19 cellular contexts compared by ENCODE assay signal in genomic region chr2:241499146-241499965, GRCh38. TPM values are rescaled to one million over a fixed set of nuclear protein-coding genes. Genes with fewer than 3 reads are reported as not detected.
DNase-seq lines count a peak whose midpoint lies in the region; ATAC-seq and TF ChIP-seq lines count a peak whose summit lies in the region.
"Had no signal": no experiment of that assay in that cellular context is flagged by ENCODE, and none has a peak within 500 bp of the region (broad histone marks: within the 10 kb centered on the region; RNA-seq: fewer than 3 reads in every experiment).

No MANE protein-coding gene starts in this region.

- CTCF ChIA-PET in HEK293 (lab: Yijun Ruan, JAX) = no interaction called here
- CTCF ChIA-PET in WTC11 (lab: Charles Lee) = no interaction called here
- CTCF ChIA-PET in activated CD8-positive, alpha-beta memory T cell treated with anti-CD3 and anti-CD28 coated beads, Interleukin-2, amount 10 ng/mL, durations not matched to agents 7 days and 5 days (lab: Charles Lee) = no interaction called here

- POLR2A ChIA-PET in HEK293 (lab: Yijun Ruan, JAX) (interaction anchor here (1.0 kb wide), 1 partner anchor 19 kb away, joined by 3 read pairs; no protein-coding TSS in a partner anchor), WTC11 (lab: Charles Lee) (no interaction called here)

- TF ChIP-seq CTCF in HEK293 (tag by site-specific recombination; IDR thresholded peaks at IDR 0.05) (no peak), WTC11 (IDR thresholded peaks at IDR 0.05) (no peak), psoas muscle (IDR thresholded peaks at IDR 0.05) (no peak)

- H3K27me3 ChIP-seq in psoas muscle (ENCODE audit: insufficient read depth in 3 of 3, low read length in 2 of 3) = no peaks in the 10 kb centered on the region
- H3K27me3 ChIP-seq: BE2C, tibial nerve had no signal

- 54 to 74% (median 57%) methylated on average over 26 to 28 of the region's 28 CpGs for WGBS in psoas muscle, 3 donors

- H3K9me3 Mint-ChIP-seq in WTC11 = no peaks in the 10 kb centered on the region
- H3K9me3 Mint-ChIP-seq in activated CD8-positive, alpha-beta memory T cell treated with anti-CD3 and anti-CD28 coated beads, Interleukin-2, amount 10 ng/mL, durations not matched to agents 7 days and 5 days (ENCODE audit: low read depth) = no peaks in the 10 kb centered on the region
- H3K9me3 Mint-ChIP-seq: natural killer cell treated with Interleukin-12 subunit alpha and Interleukin-12 subunit beta and Interleukin-15 and Interleukin-18, amount 100 ng/mL, for 72 hours had no signal

- H3K9me3 ChIP-seq in HEK293 (ENCODE audit: control insufficient read depth, insufficient read depth, low read depth, low read length) (no peaks in the 10 kb centered on the region), psoas muscle (no peaks in the 10 kb centered on the region)
- H3K9me3 ChIP-seq: BE2C, tibial nerve had no signal

- H3K36me3 ChIP-seq in HEK293 (ENCODE audit: control insufficient read depth in 2 of 2, insufficient read depth in 1 of 2, low read length in 2 of 2) (peaks cover 12 to 80% of the 10 kb centered on the region in 2 experiments; a peak in 2 of 3 replicates), psoas muscle (ENCODE audit: insufficient read depth in 1 of 2, low read depth in 1 of 2) (peaks cover 8 to 68% of the 10 kb centered on the region in 2 donors)

- peaks cover 28% of the 10 kb centered on the region for H3K36me3 Mint-ChIP-seq in WTC11
- no peaks in the 10 kb centered on the region for H3K36me3 Mint-ChIP-seq in activated CD8-positive, alpha-beta memory T cell treated with anti-CD3 and anti-CD28 coated beads, Interleukin-2, amount 10 ng/mL, durations not matched to agents 7 days and 5 days
- H3K36me3 Mint-ChIP-seq: natural killer cell treated with Interleukin-12 subunit alpha and Interleukin-12 subunit beta and Interleukin-15 and Interleukin-18, amount 100 ng/mL, for 72 hours had no signal

- intact Hi-C loops in psoas muscle (cut with DNase I) = no loop called here

- H3K27me3 Mint-ChIP-seq in WTC11 (ENCODE audit: low read depth) = no peaks in the 10 kb centered on the region
- no peaks in the 10 kb centered on the region for H3K27me3 Mint-ChIP-seq in activated CD8-positive, alpha-beta memory T cell treated with anti-CD3 and anti-CD28 coated beads, Interleukin-2, amount 10 ng/mL, durations not matched to agents 7 days and 5 days
- H3K27me3 Mint-ChIP-seq: natural killer cell treated with Interleukin-12 subunit alpha and Interleukin-12 subunit beta and Interleukin-15 and Interleukin-18, amount 100 ng/mL, for 72 hours had no signal

- H3K27ac ChIP-seq in HEK293 (ENCODE audit: extremely low read depth, low read depth, low read length) (no peak overlapping the region), psoas muscle (peak overlapping the region; percentile 94)
- H3K27ac ChIP-seq: tibial nerve, WERI-Rb-1 had no signal

- DNase-seq in NCI-H2081 treated with DMSO at 0.1 percent for 48 hours (lab: John Stamatoyannopoulos, UW) (peak; percentile 32), WTC11 (ENCODE audit: low spot score) (no peak), psoas muscle (no peak)
- no peak for DNase-seq in activated CD8-positive, alpha-beta memory T cell treated with anti-CD3 and anti-CD28 coated beads, Interleukin-2, amount 10 ng/mL, durations not matched to agents 7 days and 5 days
- DNase-seq: activated CD8-positive, alpha-beta T cell treated with anti-CD3 and anti-CD28 coated beads, Interleukin-2, amount 10 ng/mL, durations not matched to agents 7 days and 5 days; BE2C; caudate nucleus; effector memory CD4-positive, alpha-beta T cell; Kasumi-1; kidney; mesenchymal stem cell; NCI-H1930; stimulated activated naive CD4-positive, alpha-beta T cell treated with Interleukin-2 at 50 U/mL for 16 hours; WERI-Rb-1 had no signal

- H3K4me3 ChIP-seq in HEK293 (ENCODE audit: low read depth, low read length) (no peak overlapping the region), psoas muscle (no peak overlapping the region)
- H3K4me3 ChIP-seq: tibial nerve had no signal

- no peaks in the 10 kb centered on the region for H3K4me1 Mint-ChIP-seq in WTC11
- H3K4me1 Mint-ChIP-seq in activated CD8-positive, alpha-beta memory T cell treated with anti-CD3 and anti-CD28 coated beads, Interleukin-2, amount 10 ng/mL, durations not matched to agents 7 days and 5 days = no peaks in the 10 kb centered on the region

- H3K27ac Mint-ChIP-seq in WTC11 = no peak overlapping the region; the same call in 1 of the 2 replicates
- H3K27ac Mint-ChIP-seq in activated CD8-positive, alpha-beta memory T cell treated with anti-CD3 and anti-CD28 coated beads, Interleukin-2, amount 10 ng/mL, durations not matched to agents 7 days and 5 days = no peak overlapping the region
- H3K27ac Mint-ChIP-seq: activated CD8-positive, alpha-beta T cell treated with anti-CD3 and anti-CD28 coated beads, Interleukin-2, amount 10 ng/mL, durations not matched to agents 7 days and 5 days; natural killer cell treated with Interleukin-12 subunit alpha and Interleukin-12 subunit beta and Interleukin-15 and Interleukin-18, amount 100 ng/mL, for 72 hours had no signal

- no peak overlapping the region for H3K4me3 Mint-ChIP-seq in WTC11
- no peak overlapping the region for H3K4me3 Mint-ChIP-seq in activated CD8-positive, alpha-beta memory T cell treated with anti-CD3 and anti-CD28 coated beads, Interleukin-2, amount 10 ng/mL, durations not matched to agents 7 days and 5 days
- H3K4me3 Mint-ChIP-seq: activated CD8-positive, alpha-beta T cell treated with anti-CD3 and anti-CD28 coated beads, Interleukin-2, amount 10 ng/mL, durations not matched to agents 7 days and 5 days; natural killer cell treated with Interleukin-12 subunit alpha and Interleukin-12 subunit beta and Interleukin-15 and Interleukin-18, amount 100 ng/mL, for 72 hours had no signal

- ATAC-seq in WTC11 (no peak), psoas muscle (peak; percentile 34 to 83 (median 50)), HG03108 (IDR thresholded peaks at IDR 0.05; ENCODE audit: unreplicated experiment) (no peak), GM19324 (IDR thresholded peaks at IDR 0.05; ENCODE audit: low FRiP score, unreplicated experiment) (no peak)
- no peak for ATAC-seq in activated CD8-positive, alpha-beta memory T cell treated with anti-CD3 and anti-CD28 coated beads, Interleukin-2, amount 10 ng/mL, durations not matched to agents 7 days and 5 days
- ATAC-seq: activated CD8-positive, alpha-beta T cell treated with anti-CD3 and anti-CD28 coated beads, Interleukin-2, amount 10 ng/mL, durations not matched to agents 7 days and 5 days; natural killer cell treated with Interleukin-12 subunit alpha and Interleukin-12 subunit beta and Interleukin-15 and Interleukin-18, amount 100 ng/mL, for 72 hours had no signal

- no peaks in the 10 kb centered on the region for H3K4me1 ChIP-seq in HEK293 (ENCODE audit: control insufficient read depth, insufficient read depth, low read length)
- H3K4me1 ChIP-seq in psoas muscle = peaks cover 43% of the 10 kb centered on the region
- H3K4me1 ChIP-seq: BE2C, tibial nerve had no signal

TF ChIP-seq in HEK293, 187 proteins besides CTCF, POLR2A, EP300 and RAD21 (continues in another document):
- TF ChIP-seq ZNF292 (tag by site-specific recombination; IDR thresholded peaks at IDR 0.05; ENCODE audit: borderline replicate concordance, low read depth) (no peak), ZNF394 (tag by site-specific recombination; IDR thresholded peaks at IDR 0.05; ENCODE audit: borderline replicate concordance) (no peak), ZNF138 (tag by site-specific recombination; IDR thresholded peaks at IDR 0.05; ENCODE audit: borderline replicate concordance) (no peak), OSR2 (tag by site-specific recombination; IDR thresholded peaks at IDR 0.05) (peak; percentile 82), SCRT2 (tag by site-specific recombination; IDR thresholded peaks at IDR 0.05) (peak; percentile 57; the same call in 1 of the 2 replicates), ZBTB8A (tag by site-specific recombination; IDR thresholded peaks at IDR 0.05) (peak; percentile 44; the same call in 1 of the 2 replicates)

TF ChIP-seq in WTC11, 78 proteins besides CTCF, POLR2A, EP300 and RAD21:
- TF ChIP-seq ZNF423 (CRISPR knock-in tag; IDR thresholded peaks at IDR 0.05) (peak; percentile 72), SMAD3 (CRISPR knock-in tag; IDR thresholded peaks at IDR 0.05; ENCODE audit: borderline replicate concordance) (no peak)

RNA-seq across cellular contexts. Expression of gene STK25, which starts 9.0 kb away (rescaled TPM):
- total RNA-seq in WTC11 (2021) (214 to 232 TPM (median 222 TPM) in 3 replicates), psoas muscle (100 to 1,000 TPM; 268 to 382 (median 276) TPM)
- 100 to 1,000 TPM; 227 to 489 (median 385) TPM for polyA plus RNA-seq in psoas muscle
- 100 to 1,000 TPM; 108 to 130 TPM for total RNA-seq in activated CD8-positive, alpha-beta memory T cell treated with anti-CD3 and anti-CD28 coated beads, Interleukin-2, amount 10 ng/mL, durations not matched to agents 7 days and 5 days

RNA-seq across cellular contexts. Expression of gene BOK, which starts 59.2 kb away (rescaled TPM):
- total RNA-seq in WTC11 (2021) = 35.1 to 39.4 TPM (median 37.4 TPM) in 3 replicates
- total RNA-seq in psoas muscle = 1 to 10 TPM; 1.3 to 3.9 (median 3.2) TPM
- 10 to 100 TPM in 1 of 3 donors, 1 to 10 TPM in 2; 1.3 to 12.8 (median 3.9) TPM for polyA plus RNA-seq in psoas muscle
- not detected for total RNA-seq in activated CD8-positive, alpha-beta memory T cell treated with anti-CD3 and anti-CD28 coated beads, Interleukin-2, amount 10 ng/mL, durations not matched to agents 7 days and 5 days
- total RNA-seq: activated CD8-positive, alpha-beta T cell treated with anti-CD3 and anti-CD28 coated beads, Interleukin-2, amount 10 ng/mL, durations not matched to agents 7 days and 5 days had no signal

Comparison
In these comparisons a context has a peak if more than half of its experiments do, and no peak if none do; other contexts are left out.
1. ATAC-seq: peak in psoas muscle (4 of 4); none in WTC11 (single experiment), HG03108 (single experiment), activated CD8-positive, alpha-beta memory T cell treated with anti-CD3 and anti-CD28 coated beads, Interleukin-2, amount 10 ng/mL, durations not matched to agents 7 days and 5 days (single experiment) and GM19324 (single experiment).
2. Of the 8 proteins assayed by ChIP-seq in both HEK293 and WTC11: peak only in HEK293: none; only in WTC11: none; in both: ZNF423; in neither: 7.